ENCODE assay signal across 22 cellular contexts in the genomic region with DNA sequence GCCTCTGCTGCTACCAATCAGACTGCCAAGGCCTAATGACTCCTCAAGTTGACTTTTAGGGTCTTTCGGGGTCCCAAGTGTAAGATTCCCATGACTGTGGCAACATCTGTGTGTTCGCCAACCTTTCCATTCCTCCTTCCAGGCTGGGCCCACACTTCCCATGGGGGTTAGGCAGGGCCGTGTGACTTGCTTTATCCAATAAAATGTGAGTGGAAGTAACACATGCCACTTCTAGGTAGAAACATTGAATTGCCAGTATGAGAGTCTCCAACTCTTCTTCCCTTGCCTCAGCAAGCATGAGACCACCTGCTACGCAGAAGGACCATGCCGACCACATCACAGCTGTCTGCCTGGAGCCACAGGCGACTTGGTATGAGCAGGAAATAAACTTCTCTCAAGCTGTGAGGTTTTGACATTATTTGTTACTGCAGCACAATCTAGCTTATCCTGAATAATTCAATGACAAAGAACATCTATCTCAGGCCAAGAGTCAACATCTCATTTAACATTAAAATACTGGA.
DNase-seq lines count a peak whose midpoint lies in the region; ATAC-seq and TF ChIP-seq lines count a peak whose summit lies in the region.
"Had no signal": no experiment of that assay in that cellular context is flagged by ENCODE, and none has a peak within 500 bp of the region (broad histone marks: within the 10 kb centered on the region; RNA-seq: fewer than 3 reads in every experiment).

No MANE protein-coding gene starts in this region.

- peak overlapping the region; percentile 15 for H3K27ac Mint-ChIP-seq in activated CD8-positive, alpha-beta T cell treated with anti-CD3 and anti-CD28 coated beads, Interleukin-2, amount 10 ng/mL, durations not matched to agents 7 days and 5 days
- H3K27ac Mint-ChIP-seq in activated CD8-positive, alpha-beta T cell treated with anti-CD3 and anti-CD28 coated beads for 36 hours, result no peak overlapping the region
- H3K27ac Mint-ChIP-seq in chondrocyte (ENCODE audit: unreplicated experiment) (no peak overlapping the region), neural progenitor cell (no peak overlapping the region)
- H3K27ac Mint-ChIP-seq: CD4-positive, alpha-beta T cell had no signal

- no peak for TF ChIP-seq CTCF in activated CD8-positive, alpha-beta T cell treated with anti-CD3 and anti-CD28 coated beads for 36 hours (IDR thresholded peaks at IDR 0.05)
- TF ChIP-seq CTCF in chondrocyte (IDR thresholded peaks at IDR 0.05) (no peak), neural progenitor cell (IDR thresholded peaks at IDR 0.05) (no peak)

- H2AFZ ChIP-seq in neural progenitor cell (replicated peaks), result peak overlapping the region; percentile 18
- H2AFZ ChIP-seq: PC-9 had no signal

- H3K27ac ChIP-seq in neural progenitor cell, result no peak overlapping the region
- H3K27ac ChIP-seq in aorta (ENCODE audit: low read depth in 1 of 2, low read length in 2 of 2), result no peak overlapping the region
- H3K27ac ChIP-seq: PC-9, SJSA1 had no signal

- no peaks in the 10 kb centered on the region for H3F3A ChIP-seq in neural progenitor cell (ENCODE audit: low read depth)

- no peaks in the 10 kb centered on the region for H3K79me2 ChIP-seq in neural progenitor cell (ENCODE audit: low read depth)

- no peak for DNase-seq in activated CD8-positive, alpha-beta T cell treated with anti-CD3 and anti-CD28 coated beads, Interleukin-2, amount 10 ng/mL, durations not matched to agents 7 days and 5 days
- no peak for DNase-seq in activated CD8-positive, alpha-beta T cell treated with anti-CD3 and anti-CD28 coated beads for 36 hours
- DNase-seq in chondrocyte (ENCODE audit: low spot score) (peak; percentile 17), neural progenitor cell (ENCODE audit: low spot score) (no peak), aorta (peak; percentile 8 to 28), putamen (ENCODE audit: low spot score) (no peak)
- DNase-seq in stimulated activated CD4-positive, alpha-beta T cell treated with anti-CD3 and anti-CD28 coated beads, Interleukin-4, amount 100 ng/mL, for 1 hour, result no peak
- DNase-seq: 8988T; ACHN; CD4-positive, alpha-beta T cell; KG1; MG63; NCI-H1105 treated with DMSO at 0.1 percent for 48 hours; NCI-H2029; NCI-H2227 treated with DMSO at 0.1 percent for 48 hours; NCI-H526 treated with DMSO at 0.1 percent for 48 hours; Right ventricle myocardium superior; RPMI8226 had no signal

- no peak for ATAC-seq in activated CD8-positive, alpha-beta T cell treated with anti-CD3 and anti-CD28 coated beads, Interleukin-2, amount 10 ng/mL, durations not matched to agents 7 days and 5 days
- ATAC-seq in activated CD8-positive, alpha-beta T cell treated with anti-CD3 and anti-CD28 coated beads for 36 hours, result no peak
- ATAC-seq in aorta (ENCODE audit: low FRiP score), result no peak
- ATAC-seq in GM21515 (IDR thresholded peaks at IDR 0.05; ENCODE audit: unreplicated experiment), result no peak
- ATAC-seq: HCT116 had no signal

- H3K36me3 Mint-ChIP-seq in activated CD8-positive, alpha-beta T cell treated with anti-CD3 and anti-CD28 coated beads, Interleukin-2, amount 10 ng/mL, durations not matched to agents 7 days and 5 days (ENCODE audit: low read depth), result peaks cover 2% of the 10 kb centered on the region
- H3K36me3 Mint-ChIP-seq in activated CD8-positive, alpha-beta T cell treated with anti-CD3 and anti-CD28 coated beads for 36 hours (ENCODE audit: low read depth), result no peaks in the 10 kb centered on the region
- H3K36me3 Mint-ChIP-seq in chondrocyte (ENCODE audit: low read depth), result no peaks in the 10 kb centered on the region
- H3K36me3 Mint-ChIP-seq in neural progenitor cell, result peaks cover 3% of the 10 kb centered on the region

- CTCF ChIA-PET in activated CD8-positive, alpha-beta T cell treated with anti-CD3 and anti-CD28 coated beads, Interleukin-2, amount 10 ng/mL, durations not matched to agents 7 days and 5 days (lab: Charles Lee), result no interaction called here
- CTCF ChIA-PET in activated CD8-positive, alpha-beta T cell treated with anti-CD3 and anti-CD28 coated beads for 36 hours (lab: Charles Lee), result no interaction called here

- WGBS in aorta, 2 donors, result 93 to 94% methylated on average over 6 of the region's 6 CpGs

- H3K4me3 ChIP-seq in neural progenitor cell, result no peak overlapping the region
- H3K4me3 ChIP-seq in aorta (ENCODE audit: low read length in 2 of 2), result no peak overlapping the region
- H3K4me3 ChIP-seq: MG63, PC-9, SJSA1 had no signal

- H3K4me3 Mint-ChIP-seq in activated CD8-positive, alpha-beta T cell treated with anti-CD3 and anti-CD28 coated beads, Interleukin-2, amount 10 ng/mL, durations not matched to agents 7 days and 5 days, result no peak overlapping the region
- H3K4me3 Mint-ChIP-seq in activated CD8-positive, alpha-beta T cell treated with anti-CD3 and anti-CD28 coated beads for 36 hours, result no peak overlapping the region
- H3K4me3 Mint-ChIP-seq in chondrocyte (ENCODE audit: unreplicated experiment), result no peak overlapping the region
- no peak overlapping the region for H3K4me3 Mint-ChIP-seq in neural progenitor cell
- H3K4me3 Mint-ChIP-seq: CD4-positive, alpha-beta T cell had no signal

- H3K9ac ChIP-seq in neural progenitor cell, result no peak overlapping the region

- POLR2A ChIA-PET in activated CD8-positive, alpha-beta T cell treated with anti-CD3 and anti-CD28 coated beads, Interleukin-2, amount 10 ng/mL, durations not matched to agents 7 days and 5 days (lab: Charles Lee), result no interaction called here
- POLR2A ChIA-PET in activated CD8-positive, alpha-beta T cell treated with anti-CD3 and anti-CD28 coated beads for 36 hours (lab: Charles Lee), result no interaction called here

- no peaks in the 10 kb centered on the region for H4K20me1 ChIP-seq in neural progenitor cell (ENCODE audit: low read depth)

- H3K9me3 ChIP-seq in neural progenitor cell (ENCODE audit: low read depth) (no peaks in the 10 kb centered on the region), aorta (ENCODE audit: control insufficient read depth, low read length) (no peaks in the 10 kb centered on the region)
- H3K9me3 ChIP-seq: SJSA1 had no signal

- H3K36me3 ChIP-seq in neural progenitor cell (no peaks in the 10 kb centered on the region), aorta (ENCODE audit: control insufficient read depth in 1 of 2, insufficient read depth in 2 of 2, low read length in 1 of 2) (no peaks in the 10 kb centered on the region)
- H3K36me3 ChIP-seq: MG63, SJSA1 had no signal

- peaks cover 3% of the 10 kb centered on the region for H3K27me3 Mint-ChIP-seq in activated CD8-positive, alpha-beta T cell treated with anti-CD3 and anti-CD28 coated beads, Interleukin-2, amount 10 ng/mL, durations not matched to agents 7 days and 5 days (ENCODE audit: low read depth)
- H3K27me3 Mint-ChIP-seq in activated CD8-positive, alpha-beta T cell treated with anti-CD3 and anti-CD28 coated beads for 36 hours, result no peaks in the 10 kb centered on the region
- H3K27me3 Mint-ChIP-seq in chondrocyte (ENCODE audit: low read depth) (no peaks in the 10 kb centered on the region), neural progenitor cell (ENCODE audit: insufficient read depth, low read depth) (peaks cover 4% of the 10 kb centered on the region)
- H3K27me3 Mint-ChIP-seq: CD4-positive, alpha-beta T cell had no signal

- H3K27me3 ChIP-seq in neural progenitor cell (no peaks in the 10 kb centered on the region), aorta (ENCODE audit: control insufficient read depth in 1 of 2, insufficient read depth in 2 of 2, low read length in 1 of 2) (no peaks in the 10 kb centered on the region)
- H3K27me3 ChIP-seq: MG63, SJSA1 had no signal

- H3K9me3 Mint-ChIP-seq in activated CD8-positive, alpha-beta T cell treated with anti-CD3 and anti-CD28 coated beads, Interleukin-2, amount 10 ng/mL, durations not matched to agents 7 days and 5 days (ENCODE audit: insufficient read depth), result peaks cover 10% of the 10 kb centered on the region
- H3K9me3 Mint-ChIP-seq in activated CD8-positive, alpha-beta T cell treated with anti-CD3 and anti-CD28 coated beads for 36 hours, result peaks cover 7% of the 10 kb centered on the region
- H3K9me3 Mint-ChIP-seq in chondrocyte (ENCODE audit: low read depth), result peaks cover 3% of the 10 kb centered on the region
- peaks cover 21% of the 10 kb centered on the region for H3K9me3 Mint-ChIP-seq in neural progenitor cell
- H3K9me3 Mint-ChIP-seq: CD4-positive, alpha-beta T cell had no signal

- H3K4me2 ChIP-seq in neural progenitor cell, result no peak overlapping the region
- H3K4me2 ChIP-seq: PC-9 had no signal

- peaks cover 5% of the 10 kb centered on the region for H3K4me1 Mint-ChIP-seq in activated CD8-positive, alpha-beta T cell treated with anti-CD3 and anti-CD28 coated beads, Interleukin-2, amount 10 ng/mL, durations not matched to agents 7 days and 5 days (ENCODE audit: low read depth)
- no peaks in the 10 kb centered on the region for H3K4me1 Mint-ChIP-seq in activated CD8-positive, alpha-beta T cell treated with anti-CD3 and anti-CD28 coated beads for 36 hours (ENCODE audit: low read depth)
- H3K4me1 Mint-ChIP-seq in chondrocyte (ENCODE audit: low read depth), result no peaks in the 10 kb centered on the region
- H3K4me1 Mint-ChIP-seq in neural progenitor cell, result peaks cover 4% of the 10 kb centered on the region

- intact Hi-C loops in activated CD8-positive, alpha-beta T cell treated with anti-CD3 and anti-CD28 coated beads for 36 hours (cut with micrococcal nuclease), result no loop called here
- intact Hi-C loops in aorta (cut with DNase I), result no loop called here

- H3K4me1 ChIP-seq in neural progenitor cell (no peaks in the 10 kb centered on the region), aorta (ENCODE audit: control insufficient read depth in 1 of 2, insufficient read depth in 2 of 2, low read length in 2 of 2) (no peaks in the 10 kb centered on the region)
- H3K4me1 ChIP-seq: SJSA1 had no signal

Comparison
In these comparisons a context has a peak if more than half of its experiments do, and no peak if none do; other contexts are left out.
1. DNase-seq: peak in chondrocyte (single experiment) and aorta (2 of 2); none in activated CD8-positive, alpha-beta T cell treated with anti-CD3 and anti-CD28 coated beads, Interleukin-2, amount 10 ng/mL, durations not matched to agents 7 days and 5 days (single experiment), activated CD8-positive, alpha-beta T cell treated with anti-CD3 and anti-CD28 coated beads for 36 hours (single experiment), neural progenitor cell (single experiment), putamen (single experiment) and stimulated activated CD4-positive, alpha-beta T cell treated with anti-CD3 and anti-CD28 coated beads, Interleukin-4, amount 100 ng/mL, for 1 hour (single experiment).